18 cellular contexts compared by ENCODE assay signal in genomic region chr12:66280573-66280972, GRCh38.
"Had no signal": no experiment of that assay in that cellular context is flagged by ENCODE, and none has a peak within 500 bp of the region (broad histone marks: within the 10 kb centered on the region; RNA-seq: fewer than 3 reads in every experiment).

No MANE protein-coding gene starts in this region.

- H3K27me3 ChIP-seq: breast epithelium had no signal

- H3K27ac ChIP-seq: breast epithelium, lower lobe of right lung, VCaP had no signal

- ATAC-seq: activated naive CD8-positive, alpha-beta T cell treated with anti-CD3 and anti-CD28 coated beads, Interleukin-2, amount 50 U/mL, for 24 hours; activated T-helper 17 cell treated with anti-CD3 and anti-CD28 coated beads, Interleukin-2, amount 50 U/mL, for 72 hours had no signal

- H3K4me3 Mint-ChIP-seq: activated naive CD8-positive, alpha-beta T cell treated with anti-CD3 and anti-CD28 coated beads, Interleukin-2, amount 50 U/mL, for 24 hours; activated T-helper 17 cell treated with anti-CD3 and anti-CD28 coated beads, Interleukin-2, amount 50 U/mL, for 72 hours; immature natural killer cell had no signal

- H3K27ac Mint-ChIP-seq: activated naive CD8-positive, alpha-beta T cell treated with anti-CD3 and anti-CD28 coated beads, Interleukin-2, amount 50 U/mL, for 24 hours; activated T-helper 17 cell treated with anti-CD3 and anti-CD28 coated beads, Interleukin-2, amount 50 U/mL, for 72 hours; immature natural killer cell had no signal

- H3K4me3 ChIP-seq: breast epithelium, lower lobe of right lung had no signal

- H3K9me3 Mint-ChIP-seq: activated T-helper 17 cell treated with anti-CD3 and anti-CD28 coated beads, Interleukin-2, amount 50 U/mL, for 72 hours; immature natural killer cell had no signal

- DNase-seq: activated CD4-positive, alpha-beta T cell treated with anti-CD3 and anti-CD28 coated beads for 1 hour; activated CD4-positive, alpha-beta T cell treated with anti-CD3 and anti-CD28 coated beads, Interleukin-2, amount 50 U/mL, for 4 hours; activated naive CD4-positive, alpha-beta T cell treated with Interleukin-2 at 50 U/mL for 16 hours; activated naive CD8-positive, alpha-beta T cell treated with anti-CD3 and anti-CD28 coated beads, Interleukin-2, amount 50 U/mL, for 24 hours; aorta; cerebellar nuclear complex; effector memory CD4-positive, alpha-beta T cell; head of caudate nucleus; immature natural killer cell; lower lobe of right lung; midbrain; stimulated activated CD4-positive, alpha-beta T cell treated with anti-CD3 and anti-CD28 coated beads, Interleukin-2, amount 100 ng/mL, for 24 hours; T1000 had no signal

- H3K27me3 Mint-ChIP-seq: activated naive CD8-positive, alpha-beta T cell treated with anti-CD3 and anti-CD28 coated beads, Interleukin-2, amount 50 U/mL, for 24 hours; activated T-helper 17 cell treated with anti-CD3 and anti-CD28 coated beads, Interleukin-2, amount 50 U/mL, for 72 hours had no signal

- H3K36me3 Mint-ChIP-seq: immature natural killer cell had no signal

- FAIRE-seq: frontal cortex, urothelium cell line had no signal
